Comparison of ENCODE assay signal across 17 cellular contexts in genomic region chr15:69129026-69129385, GRCh38. TPM values are rescaled to one million over a fixed set of nuclear protein-coding genes. Genes with fewer than 3 reads are reported as not detected.
A peak's percentile ranks its signal among the peaks of the same experiment; 100 is the strongest.
DNase-seq lines count a peak whose midpoint lies in the region; ATAC-seq and TF ChIP-seq lines count a peak whose summit lies in the region.
"Had no signal": no experiment of that assay in that cellular context is flagged by ENCODE, and none has a peak within 500 bp of the region (broad histone marks: within the 10 kb centered on the region; RNA-seq: fewer than 3 reads in every experiment).

No MANE protein-coding gene starts in this region.

- no peak overlapping the region for H2AK9ac ChIP-seq in IMR-90 (replicated peaks; ENCODE audit: low read depth, low read length, poor library complexity)

- CTCF ChIA-PET in IMR-90 (lab: Yijun Ruan, JAX) = interaction anchor here (0.9 kb wide), 1 partner anchor 9 kb away, joined by 3 read pairs; no protein-coding TSS in a partner anchor

- no peak overlapping the region for H2AFZ ChIP-seq in IMR-90 (replicated peaks; ENCODE audit: low read length, poor library complexity)

- H2BK20ac ChIP-seq in IMR-90 (ENCODE audit: low read depth, low read length) = no peak overlapping the region

- peak overlapping the region; percentile 3; the same call in 1 of the 2 replicates for H3K18ac ChIP-seq in IMR-90 (ENCODE audit: low read depth, low read length)

- H3K36me3 ChIP-seq in IMR-90 (ENCODE audit: control insufficient read depth, insufficient read depth, low read length) (no peaks in the 10 kb centered on the region), breast epithelium (no peaks in the 10 kb centered on the region)
- H3K36me3 ChIP-seq: cardiac muscle cell, gastroesophageal sphincter, tibial artery had no signal

- dilution Hi-C loops in IMR-90 (cut with HindIII; ENCODE audit: low sequenced_read_pairs, unreplicated experiment) = no loop called here

- no peak overlapping the region for H4K8ac ChIP-seq in IMR-90 (ENCODE audit: low read depth in 2 of 2, low read length in 2 of 2)

- no peak overlapping the region for H2BK5ac ChIP-seq in IMR-90 (ENCODE audit: low read depth, low read length, poor library complexity, severe bottlenecking)

- in situ Hi-C loops in IMR-90 (cut with MboI; ENCODE audit: low sequenced_read_pairs) = no loop called here

- ATAC-seq in IMR-90 (ENCODE audit: low read depth) = no peak

- TF ChIP-seq CTCF in IMR-90 (conservative IDR thresholded peaks at IDR 0.05; ENCODE audit: low read depth, low read length) (no peak), breast epithelium (IDR thresholded peaks at IDR 0.05) (no peak)

- H3K23ac ChIP-seq in IMR-90 (ENCODE audit: low read depth, low read length) = no peak overlapping the region

- no peak overlapping the region for H3K56ac ChIP-seq in IMR-90 (ENCODE audit: extremely low read depth, insufficient read depth, low read length)

- no peak overlapping the region for H2BK15ac ChIP-seq in IMR-90 (ENCODE audit: low read depth, low read length)

- H3K9me1 ChIP-seq in IMR-90 (ENCODE audit: insufficient read depth, low read length) = peaks cover 2% of the 10 kb centered on the region; the same call in 1 of the 2 replicates

- H3K4me1 ChIP-seq in IMR-90 (ENCODE audit: control insufficient read depth, insufficient read depth, low read length) (peaks cover 15% of the 10 kb centered on the region), breast epithelium (peaks cover 0 to 17% of the 10 kb centered on the region in 2 donors)
- H3K4me1 ChIP-seq: psoas muscle had no signal

- peak overlapping the region; percentile 25; the same call in 1 of the 2 replicates for H4K5ac ChIP-seq in IMR-90 (ENCODE audit: low read depth, low read length)

- no TSS peak for BruUV-seq in IMR-90 (replicated peaks; lab: Mats Ljungman, UMichigan)

- no peak overlapping the region for H2AK5ac ChIP-seq in IMR-90 (ENCODE audit: low read depth, low read length)

- H3K4me3 ChIP-seq in IMR-90 (ENCODE audit: insufficient read depth, low read depth, low read length) = no peak overlapping the region
- no peak overlapping the region for H3K4me3 ChIP-seq in breast epithelium
- H3K4me3 ChIP-seq: cardiac muscle cell, gastroesophageal sphincter, psoas muscle, tibial artery had no signal

- DNase-seq in IMR-90 (no peak), breast epithelium (ENCODE audit: low spot score in 2 of 2) (peak in 1 of 2 donors; percentile 74), renal cortical epithelial cell (ENCODE audit: low read depth) (peak; percentile 6), NCI-H1092 (lab: John Stamatoyannopoulos, UW) (no peak), NCI-H345 (lab: John Stamatoyannopoulos, UW) (no peak)
- DNase-seq in activated CD4-positive, alpha-beta T cell treated with anti-CD3 and anti-CD28 coated beads, Interleukin-2, amount 50 U/mL, for 4 hours = no peak
- DNase-seq in stimulated activated CD4-positive, alpha-beta T cell treated with anti-CD3 and anti-CD28 coated beads, Interleukin-15, amount 100 ng/mL, for 24 hours = no peak
- DNase-seq: activated T-cell treated with anti-CD3 and anti-CD28 coated beads for 4 hours; endodermal cell; NCI-H1930; NCI-H748 treated with DMSO at 0.1 percent for 48 hours; stimulated activated CD4-positive, alpha-beta T cell treated with anti-CD3 and anti-CD28 coated beads, Interleukin-2, amount 100 ng/mL, for 24 hours had no signal

- no peak overlapping the region for H3K4ac ChIP-seq in IMR-90 (ENCODE audit: low read depth, low read length)

- H2BK120ac ChIP-seq in IMR-90 (ENCODE audit: low read depth, low read length) = no peak overlapping the region

- H3K27ac ChIP-seq in IMR-90 (ENCODE audit: insufficient read depth, low read length) (peak overlapping the region; percentile 24; the same call in 1 of the 2 replicates), breast epithelium (peak overlapping the region; percentile 71 to 85), layer of hippocampus (ENCODE audit: low read depth, low read length) (peak overlapping the region; percentile 2)
- H3K27ac ChIP-seq: cardiac muscle cell, psoas muscle, tibial artery had no signal

- H3K9me3 ChIP-seq in IMR-90 (ENCODE audit: control insufficient read depth, insufficient read depth, low read length) (no peaks in the 10 kb centered on the region), breast epithelium (no peaks in the 10 kb centered on the region)
- H3K9me3 ChIP-seq: gastroesophageal sphincter, psoas muscle, tibial artery had no signal

- intact Hi-C loops in IMR-90 (cut with micrococcal nuclease) (loop anchor here (5.0 kb wide), 1 partner anchor 47 kb away; no protein-coding TSS in a partner anchor), breast epithelium (cut with DNase I; ENCODE audit: low total_unique reads) (no loop called here)

- H3K27me3 ChIP-seq in IMR-90 (ENCODE audit: control insufficient read depth, insufficient read depth, low read length) = peaks cover 28% of the 10 kb centered on the region
- no peaks in the 10 kb centered on the region for H3K27me3 ChIP-seq in breast epithelium
- no peaks in the 10 kb centered on the region for H3K27me3 ChIP-seq in layer of hippocampus (ENCODE audit: control insufficient read depth, insufficient read depth, low read length)
- H3K27me3 ChIP-seq: cardiac muscle cell, gastroesophageal sphincter, tibial artery had no signal

- 90% methylated on average over 2 of the region's 2 CpGs; no CpG with 5 or more reads in 1 of the 2 experiments for WGBS in IMR-90 (ENCODE audit: extremely low coverage in 2 of 2, insufficient read length in 1 of 2), 2 experiments

- TF ChIP-seq POLR2A in IMR-90 (IDR thresholded peaks at IDR 0.05; ENCODE audit: low read depth, low read length) = no peak
- no peak for TF ChIP-seq POLR2A in breast epithelium (IDR thresholded peaks at IDR 0.05)

- no peak overlapping the region for H4K91ac ChIP-seq in IMR-90 (ENCODE audit: insufficient read depth, low read depth, low read length)

- no peak overlapping the region for H3K9ac ChIP-seq in IMR-90 (ENCODE audit: low read depth, low read length)

- H3K4me2 ChIP-seq in IMR-90 (ENCODE audit: low read depth, low read length) = no peak overlapping the region; the same call in 1 of the 2 replicates

- TF ChIP-seq RAD21 in IMR-90 (IDR thresholded peaks at IDR 0.05; ENCODE audit: low read length) = no peak

- no peak overlapping the region for H3K14ac ChIP-seq in IMR-90 (replicated peaks; ENCODE audit: low read depth, low read length)

- no peaks in the 10 kb centered on the region for H4K20me1 ChIP-seq in IMR-90 (ENCODE audit: insufficient read depth, low read length)

- POLR2A ChIA-PET in IMR-90 (lab: Charles Lee; ENCODE audit: unreplicated experiment) = no interaction called here

- no peaks in the 10 kb centered on the region for H3K79me1 ChIP-seq in IMR-90 (ENCODE audit: low read depth in 1 of 2, low read length in 2 of 2)

TF ChIP-seq in IMR-90, 13 proteins besides CTCF, POLR2A, EP300 and RAD21:
- TF ChIP-seq MAZ (IDR thresholded peaks at IDR 0.05; ENCODE audit: borderline replicate concordance, low read depth, low read length) (no peak), SMC3 (IDR thresholded peaks at IDR 0.05; ENCODE audit: low read depth, low read length) (no peak), RFX5 (IDR thresholded peaks at IDR 0.05; ENCODE audit: low read depth, low read length) (no peak), MAFK (IDR thresholded peaks at IDR 0.05; ENCODE audit: low read depth, low read length) (no peak), CHD1 (IDR thresholded peaks at IDR 0.05; ENCODE audit: low read depth, low read length) (no peak)

RNA-seq across cellular contexts. Expression of gene GLCE, which starts 31.4 kb away (rescaled TPM):
- 29.6 and 38.0 TPM in 2 replicates for total RNA-seq in IMR-90 (2012; rRNA removed)
- polyA plus RNA-seq in IMR-90 (2012; rRNA removed) = 14.1 and 15.3 TPM in 2 replicates
- polyA plus RNA-seq in IMR-90 (2012; cell fraction: cytosol; rRNA removed) = 4.0 and 5.7 TPM in 2 replicates
- 1.5 and 12.9 TPM in 2 replicates for polyA plus RNA-seq in IMR-90 (2012; cell fraction: nucleus; rRNA removed; ENCODE audit: low replicate concordance)
- total RNA-seq in breast epithelium = 10 to 100 TPM; 15.0 to 52.2 (median 28.8) TPM
- total RNA-seq in renal cortical epithelial cell = 15.9 and 23.8 TPM in 2 replicates

Comparison
In these comparisons a context has a peak if more than half of its experiments do, and no peak if none do; other contexts are left out.
1. H3K27ac ChIP-seq: peak in every context shown above with its lines; median percentile 78 in breast epithelium; 24 in IMR-90; 2 in layer of hippocampus.